9 cellular contexts compared by ENCODE assay signal in genomic region chr1:168320805-168321577, GRCh38. TPM values are rescaled to one million over a fixed set of nuclear protein-coding genes. Genes with fewer than 3 reads are reported as not detected.
DNase-seq lines count a peak whose midpoint lies in the region; ATAC-seq and TF ChIP-seq lines count a peak whose summit lies in the region.
"Had no signal": no experiment of that assay in that cellular context is flagged by ENCODE, and none has a peak within 500 bp of the region (broad histone marks: within the 10 kb centered on the region; RNA-seq: fewer than 3 reads in every experiment).

No MANE protein-coding gene starts in this region.

- H3K27me3 ChIP-seq in breast epithelium = no peaks in the 10 kb centered on the region
- no peaks in the 10 kb centered on the region for H3K27me3 ChIP-seq in liver (ENCODE audit: control insufficient read depth in 4 of 4, insufficient read depth in 4 of 4, low read length in 3 of 4)
- H3K27me3 ChIP-seq in aorta (ENCODE audit: control insufficient read depth in 1 of 2, insufficient read depth in 2 of 2, low read length in 1 of 2) = no peaks in the 10 kb centered on the region

- DNase-seq in stimulated activated naive CD8-positive, alpha-beta T cell treated with anti-CD3 and anti-CD28 coated beads, Interleukin-15, Interleukin-2, amounts not matched to agents 100 U/mL and 50 U/mL, for 24 hours = no peak
- no peak for DNase-seq in stimulated activated naive CD8-positive, alpha-beta T cell treated with anti-CD3 and anti-CD28 coated beads, Interleukin-15, amount 100 ng/mL, for 72 hours
- DNase-seq in breast epithelium (ENCODE audit: low spot score in 2 of 2) = no peak
- no peak for DNase-seq in aorta
- DNase-seq in cerebellum (ENCODE audit: low spot score) = no peak
- DNase-seq in G401 (ENCODE audit: low spot score) = no peak
- DNase-seq in COLO668 (lab: John Stamatoyannopoulos, UW; ENCODE audit: unreplicated experiment) = no peak

- H3K9me3 Mint-ChIP-seq in stimulated activated naive CD8-positive, alpha-beta T cell treated with anti-CD3 and anti-CD28 coated beads, Interleukin-15, amount 100 ng/mL, for 72 hours = peaks cover 0 to 14% of the 10 kb centered on the region in 2 donors
- H3K9me3 Mint-ChIP-seq: T-helper 1 cell treated with Interleukin-12 subunit alpha and Interleukin-12 subunit beta and Interleukin-4 antibody, amounts not matched to agents 30 μg/mL and 1 μg/mL, for 36 hours had no signal

- no peaks in the 10 kb centered on the region for H3K4me1 Mint-ChIP-seq in stimulated activated naive CD8-positive, alpha-beta T cell treated with anti-CD3 and anti-CD28 coated beads, Interleukin-15, amount 100 ng/mL, for 72 hours

- ATAC-seq in stimulated activated naive CD8-positive, alpha-beta T cell treated with anti-CD3 and anti-CD28 coated beads, Interleukin-15, Interleukin-2, amounts not matched to agents 100 U/mL and 50 U/mL, for 24 hours = peak; percentile 61
- ATAC-seq in stimulated activated naive CD8-positive, alpha-beta T cell treated with anti-CD3 and anti-CD28 coated beads, Interleukin-15, amount 100 ng/mL, for 72 hours = no peak
- ATAC-seq in aorta (ENCODE audit: low FRiP score) = peak; percentile 85

- no peaks in the 10 kb centered on the region for H3K27me3 Mint-ChIP-seq in stimulated activated naive CD8-positive, alpha-beta T cell treated with anti-CD3 and anti-CD28 coated beads, Interleukin-15, amount 100 ng/mL, for 72 hours

- no peak overlapping the region for H3K4me3 Mint-ChIP-seq in stimulated activated naive CD8-positive, alpha-beta T cell treated with anti-CD3 and anti-CD28 coated beads, Interleukin-15, amount 100 ng/mL, for 72 hours
- H3K4me3 Mint-ChIP-seq: T-helper 1 cell treated with Interleukin-12 subunit alpha and Interleukin-12 subunit beta and Interleukin-4 antibody, amounts not matched to agents 30 μg/mL and 1 μg/mL, for 36 hours had no signal

- TF ChIP-seq RAD21 in liver (IDR thresholded peaks at IDR 0.05) = no peak

- H3K4me1 ChIP-seq in breast epithelium (no peaks in the 10 kb centered on the region), liver (ENCODE audit: control insufficient read depth in 4 of 4, insufficient read depth in 4 of 4, low read length in 3 of 4) (peaks cover 4 to 9% (median 6%) of the 10 kb centered on the region in 4 donors), aorta (ENCODE audit: control insufficient read depth in 1 of 2, insufficient read depth in 2 of 2, low read length in 2 of 2) (peaks cover 0 to 2% of the 10 kb centered on the region in 2 donors)

- WGBS in liver = 65% methylated on average over 5 of the region's 5 CpGs
- WGBS in aorta, 2 donors = 48 to 56% methylated on average over 5 of the region's 5 CpGs

- intact Hi-C loops in breast epithelium (cut with DNase I; ENCODE audit: low total_unique reads) = no loop called here
- intact Hi-C loops in aorta (cut with DNase I) = loop anchor here in 1 of 2 donors (10.0 kb wide), 1 partner anchor 226 kb away; no protein-coding TSS in a partner anchor

- H3K9me3 ChIP-seq in breast epithelium = peaks cover 0 to 3% of the 10 kb centered on the region in 2 donors
- H3K9me3 ChIP-seq in liver (ENCODE audit: control insufficient read depth in 4 of 4, low read length in 3 of 4) = no peaks in the 10 kb centered on the region
- H3K9me3 ChIP-seq in aorta (ENCODE audit: control insufficient read depth, low read length) = no peaks in the 10 kb centered on the region

- no peak overlapping the region for H3K27ac Mint-ChIP-seq in stimulated activated naive CD8-positive, alpha-beta T cell treated with anti-CD3 and anti-CD28 coated beads, Interleukin-15, amount 100 ng/mL, for 72 hours
- H3K27ac Mint-ChIP-seq: T-helper 1 cell treated with Interleukin-12 subunit alpha and Interleukin-12 subunit beta and Interleukin-4 antibody, amounts not matched to agents 30 μg/mL and 1 μg/mL, for 36 hours had no signal

- H3K27ac ChIP-seq in breast epithelium = peak overlapping the region; percentile 41 to 48
- H3K27ac ChIP-seq in liver (ENCODE audit: low read depth in 1 of 2, low read length in 2 of 2) = no peak overlapping the region
- H3K27ac ChIP-seq in aorta (ENCODE audit: low read depth in 1 of 2, low read length in 2 of 2) = no peak overlapping the region

- in situ Hi-C loops in G401 (cut with HindIII; ENCODE audit: low sequenced_read_pairs) = no loop called here

- TF ChIP-seq POLR2A in breast epithelium (IDR thresholded peaks at IDR 0.05) = no peak

- H3K9ac ChIP-seq in liver (ENCODE audit: low read depth in 1 of 2, low read length in 2 of 2) = no peak overlapping the region

- no peak for TF ChIP-seq CTCF in breast epithelium (IDR thresholded peaks at IDR 0.05)
- no peak for TF ChIP-seq CTCF in liver (IDR thresholded peaks at IDR 0.05; ENCODE audit: low read depth, low read length, missing input control)

- H3K36me3 ChIP-seq in breast epithelium (no peaks in the 10 kb centered on the region), liver (ENCODE audit: control insufficient read depth in 4 of 4, insufficient read depth in 3 of 4, low read depth in 1 of 4, low read length in 3 of 4) (no peaks in the 10 kb centered on the region), aorta (ENCODE audit: control insufficient read depth in 1 of 2, insufficient read depth in 2 of 2, low read length in 1 of 2) (peaks cover 0 to 2% of the 10 kb centered on the region in 2 donors)

- H3K4me3 ChIP-seq in breast epithelium = no peak overlapping the region
- H3K4me3 ChIP-seq in liver (ENCODE audit: low read depth in 1 of 3, low read length in 3 of 3) = no peak overlapping the region
- H3K4me3 ChIP-seq in aorta (ENCODE audit: low read length in 2 of 2) = no peak overlapping the region

TF ChIP-seq in liver, 16 proteins besides CTCF, POLR2A, EP300 and RAD21:
- TF ChIP-seq JUND (IDR thresholded peaks at IDR 0.05) (peak; percentile 34 to 54), EGR1 (IDR thresholded peaks at IDR 0.05; ENCODE audit: low read depth in 2 of 2) (no peak), HNF4G (IDR thresholded peaks at IDR 0.05) (no peak)

RNA-seq across cellular contexts. Expression of gene TBX19, which starts 40.3 kb away (rescaled TPM):
- total RNA-seq in breast epithelium = 1 to 10 TPM; 1.6 to 7.8 (median 4.9) TPM
- total RNA-seq in liver = under 1 TPM; 0.33 to 0.92 TPM
- under 1 TPM; 0.20 to 0.42 TPM for polyA plus RNA-seq in liver
- total RNA-seq in aorta = 1 to 10 TPM; 4.1 to 8.8 TPM
- polyA plus RNA-seq in aorta = 1 to 10 TPM in 1 of 2 donors, under 1 TPM in 1; 0.50 to 5.6 TPM
- 1.00 TPM for total RNA-seq in cerebellum
- total RNA-seq in G401 (2014; rRNA removed; shearing (Covaris generic)) = 0.07 TPM in 1 of 2 replicates, not detected in the other

Comparison
In these comparisons a context has a peak if more than half of its experiments do, and no peak if none do; other contexts are left out.
1. H3K27ac ChIP-seq: peak in breast epithelium (2 of 2); none in liver (0 of 2) and aorta (0 of 2).